ENCODE assay signal across 14 cellular contexts in the genomic region with DNA sequence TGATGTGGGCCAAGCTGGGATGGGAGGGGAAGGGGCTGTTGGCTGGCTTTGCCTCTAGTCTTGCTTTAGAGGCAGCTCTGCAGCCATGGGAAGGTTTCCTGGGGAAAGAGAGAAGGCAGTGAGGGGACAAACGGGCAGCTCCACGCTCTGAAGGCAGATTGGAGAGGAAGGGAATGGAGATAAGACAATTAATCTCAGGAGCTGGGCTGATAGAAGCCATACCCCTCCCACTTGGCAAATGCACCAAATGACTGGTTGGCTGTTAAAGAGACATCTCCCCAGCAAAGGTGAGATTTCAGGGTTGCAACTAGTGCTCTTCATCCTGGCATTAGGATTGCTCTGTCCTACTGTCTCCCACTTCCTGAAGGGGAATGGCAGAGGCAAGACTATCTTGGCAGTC. TPM values are rescaled to one million over a fixed set of nuclear protein-coding genes. Genes with fewer than 3 reads are reported as not detected.
A peak's percentile ranks its signal among the peaks of the same experiment; 100 is the strongest.
DNase-seq lines count a peak whose midpoint lies in the region; ATAC-seq, FAIRE-seq and TF ChIP-seq lines count a peak whose summit lies in the region.
"Had no signal": no experiment of that assay in that cellular context is flagged by ENCODE, and none has a peak within 500 bp of the region (broad histone marks: within the 10 kb centered on the region; RNA-seq: fewer than 3 reads in every experiment).

No MANE protein-coding gene starts in this region.

- intact Hi-C loops in CD4-positive, alpha-beta memory T cell (cut with micrococcal nuclease), result loop anchor here (5.0 kb wide), 2 partner anchors 43 to 73 kb away; no protein-coding TSS in a partner anchor
- intact Hi-C loops in naive thymus-derived CD4-positive, alpha-beta T cell (cut with micrococcal nuclease), result loop anchor here (1.0 to 10.0 kb wide), 4 partner anchors 8 to 1065 kb away; no protein-coding TSS in a partner anchor

- peaks cover 83% of the 10 kb centered on the region for H3K4me1 ChIP-seq in CD4-positive, alpha-beta memory T cell (ENCODE audit: insufficient read depth, low read length)
- peaks cover 77 to 81% of the 10 kb centered on the region in 2 donors for H3K4me1 ChIP-seq in naive thymus-derived CD4-positive, alpha-beta T cell (ENCODE audit: control insufficient read depth in 2 of 2, insufficient read depth in 2 of 2, low read length in 2 of 2)

- H3K27me3 ChIP-seq in CD4-positive, alpha-beta memory T cell (ENCODE audit: insufficient read depth, low read length), result no peaks in the 10 kb centered on the region
- no peaks in the 10 kb centered on the region for H3K27me3 ChIP-seq in naive thymus-derived CD4-positive, alpha-beta T cell (ENCODE audit: control insufficient read depth in 2 of 2, insufficient read depth in 2 of 2, low read length in 2 of 2)

- CTCF ChIA-PET in CD4-positive, alpha-beta memory T cell (lab: Charles Lee; ENCODE audit: partially characterized antibody), result interaction anchor here (1.1 to 12.8 kb wide), 6 partner anchors 27 to 132 kb away, joined by 3 to 717 read pairs (median 4); no protein-coding TSS in a partner anchor
- CTCF ChIA-PET in naive thymus-derived CD4-positive, alpha-beta T cell (lab: Charles Lee), result interaction anchor here (0.5 to 9.4 kb wide), 9 partner anchors 39 to 128 kb away, joined by 3 to 295 read pairs (median 6); no protein-coding TSS in a partner anchor

- no peak for TF ChIP-seq POLR2A in GM12891 (IDR thresholded peaks at IDR 0.05; ENCODE audit: low read depth, low read length)

- H3K4me3 Mint-ChIP-seq in CD4-positive, alpha-beta memory T cell, result peak overlapping the region; percentile 94 to 99 (median 98)
- peak overlapping the region; percentile 95 for H3K4me3 Mint-ChIP-seq in activated naive CD8-positive, alpha-beta T cell
- H3K4me3 Mint-ChIP-seq in naive thymus-derived CD4-positive, alpha-beta T cell, result peak overlapping the region; percentile 80 to 99 (median 94)
- H3K4me3 Mint-ChIP-seq: neural crest cell, type B pancreatic cell had no signal

- H3K36me3 ChIP-seq in CD4-positive, alpha-beta memory T cell (ENCODE audit: insufficient read depth, low read length), result peaks cover 40% of the 10 kb centered on the region
- H3K36me3 ChIP-seq in naive thymus-derived CD4-positive, alpha-beta T cell (ENCODE audit: control insufficient read depth in 2 of 3, insufficient read depth in 3 of 3, low read length in 3 of 3), result peaks cover 11 to 38% (median 16%) of the 10 kb centered on the region in 3 experiments

- DNase-seq in CD4-positive, alpha-beta memory T cell, result no peak
- DNase-seq in GM12891 (ENCODE audit: insufficient read length, low spot score) (no peak), NCI-H2107 treated with DMSO at 0.1 percent for 48 hours (lab: John Stamatoyannopoulos, UW; ENCODE audit: unreplicated experiment) (no peak)
- no peak for DNase-seq in naive thymus-derived CD4-positive, alpha-beta T cell
- DNase-seq: H7, NCI-H146, SHP77 had no signal

- H3K9me3 Mint-ChIP-seq in CD4-positive, alpha-beta memory T cell, result no peaks in the 10 kb centered on the region
- no peaks in the 10 kb centered on the region for H3K9me3 Mint-ChIP-seq in activated naive CD8-positive, alpha-beta T cell (ENCODE audit: low read depth)
- H3K9me3 Mint-ChIP-seq in naive thymus-derived CD4-positive, alpha-beta T cell, result peaks cover 0 to 2% (median 0%) of the 10 kb centered on the region in 11 donors
- H3K9me3 Mint-ChIP-seq: neural crest cell, type B pancreatic cell had no signal

- peaks cover 68 to 93% (median 77%) of the 10 kb centered on the region in 4 donors for H3K4me1 Mint-ChIP-seq in CD4-positive, alpha-beta memory T cell
- H3K4me1 Mint-ChIP-seq in activated naive CD8-positive, alpha-beta T cell (ENCODE audit: low read depth), result peaks cover 87% of the 10 kb centered on the region
- H3K4me1 Mint-ChIP-seq in naive thymus-derived CD4-positive, alpha-beta T cell, result peaks cover 70 to 88% (median 81%) of the 10 kb centered on the region in 7 donors

- H3K27ac Mint-ChIP-seq in CD4-positive, alpha-beta memory T cell, result peak overlapping the region; percentile 79 to 97 (median 95)
- H3K27ac Mint-ChIP-seq in activated naive CD8-positive, alpha-beta T cell, result peak overlapping the region; percentile 98
- H3K27ac Mint-ChIP-seq in naive thymus-derived CD4-positive, alpha-beta T cell, result peak overlapping the region; percentile 87 to 99 (median 94)
- H3K27ac Mint-ChIP-seq: type B pancreatic cell had no signal

- FAIRE-seq in GM12891 (lab: Jason Lieb, UNC), result peak; percentile 43

- peaks cover 46 to 73% of the 10 kb centered on the region in 2 donors for H3K36me3 Mint-ChIP-seq in CD4-positive, alpha-beta memory T cell
- H3K36me3 Mint-ChIP-seq in activated naive CD8-positive, alpha-beta T cell, result peaks cover 30% of the 10 kb centered on the region
- H3K36me3 Mint-ChIP-seq in naive thymus-derived CD4-positive, alpha-beta T cell, result peaks cover 0 to 83% (median 47%) of the 10 kb centered on the region in 5 donors
- H3K36me3 Mint-ChIP-seq: type B pancreatic cell had no signal

- ATAC-seq in naive thymus-derived CD4-positive, alpha-beta T cell, result no peak
- ATAC-seq in GM18502 (IDR thresholded peaks at IDR 0.05; ENCODE audit: poor library complexity, unreplicated experiment) (no peak), HG03521 (IDR thresholded peaks at IDR 0.05; ENCODE audit: unreplicated experiment) (no peak), GM19455 (IDR thresholded peaks at IDR 0.05; ENCODE audit: unreplicated experiment) (no peak)

- peak overlapping the region; percentile 19 to 97 for H3K4me3 ChIP-seq in CD4-positive, alpha-beta memory T cell (ENCODE audit: low read length in 2 of 2)
- peak overlapping the region; percentile 98 for H3K4me3 ChIP-seq in naive thymus-derived CD4-positive, alpha-beta T cell (ENCODE audit: low read length)

- H3K9me3 ChIP-seq in CD4-positive, alpha-beta memory T cell (ENCODE audit: control insufficient read depth in 1 of 2, low read length in 2 of 2), result no peaks in the 10 kb centered on the region
- H3K9me3 ChIP-seq in naive thymus-derived CD4-positive, alpha-beta T cell (ENCODE audit: control insufficient read depth in 2 of 3, low read length in 3 of 3), result no peaks in the 10 kb centered on the region

- POLR2A ChIA-PET in CD4-positive, alpha-beta memory T cell (lab: Charles Lee; ENCODE audit: partially characterized antibody), result interaction anchor here (0.9 to 10.5 kb wide), 17 partner anchors 7 to 136 kb away, joined by 3 to 452 read pairs (median 4); no protein-coding TSS in a partner anchor
- POLR2A ChIA-PET in naive thymus-derived CD4-positive, alpha-beta T cell (lab: Charles Lee), result interaction anchor here (1.0 to 9.5 kb wide), 7 partner anchors 8 to 127 kb away, joined by 3 to 260 read pairs (median 5); no protein-coding TSS in a partner anchor

- peak overlapping the region; percentile 89 for H3K27ac ChIP-seq in CD4-positive, alpha-beta memory T cell (ENCODE audit: low read depth, low read length)
- peak overlapping the region; percentile 91 for H3K27ac ChIP-seq in naive thymus-derived CD4-positive, alpha-beta T cell (ENCODE audit: low read depth, low read length)
- H3K27ac ChIP-seq: C4-2B had no signal

- no peaks in the 10 kb centered on the region for H3K27me3 Mint-ChIP-seq in CD4-positive, alpha-beta memory T cell
- no peaks in the 10 kb centered on the region for H3K27me3 Mint-ChIP-seq in activated naive CD8-positive, alpha-beta T cell
- H3K27me3 Mint-ChIP-seq in naive thymus-derived CD4-positive, alpha-beta T cell, result no peaks in the 10 kb centered on the region

TF ChIP-seq in GM12891, 5 proteins besides CTCF, POLR2A, EP300 and RAD21:
- TF ChIP-seq POU2F2 (IDR thresholded peaks at IDR 0.05; ENCODE audit: low read depth, low read length) (no peak), POLR2AphosphoS5 (IDR thresholded peaks at IDR 0.05; ENCODE audit: low read depth, low read length) (no peak), SPI1 (IDR thresholded peaks at IDR 0.05; ENCODE audit: low read depth, low read length) (no peak), PAX5 (IDR thresholded peaks at IDR 0.05; ENCODE audit: insufficient read depth, low read length, severe bottlenecking) (no peak), TAF1 (IDR thresholded peaks at IDR 0.05; ENCODE audit: low read depth, low read length) (no peak)

RNA-seq across cellular contexts. Expression of a gene that starts 4.7 kb away (rescaled TPM):
- 100 to 1,000 TPM; 123 to 125 TPM for total RNA-seq in CD4-positive, alpha-beta memory T cell
- polyA plus RNA-seq in CD4-positive, alpha-beta memory T cell, result 10 to 100 TPM; 47.8 to 85.9 TPM
- 6.3 TPM for polyA plus RNA-seq in GM12891 (2012; ENCODE audit: low read depth, missing spikeins)
- total RNA-seq in naive thymus-derived CD4-positive, alpha-beta T cell, result 100 to 1,000 TPM; 100 to 182 (median 101) TPM
- 100 to 1,000 TPM in 1 of 2 donors, 10 to 100 TPM in 1; 77.6 to 113 TPM for polyA plus RNA-seq in naive thymus-derived CD4-positive, alpha-beta T cell
